In the genomic region with DNA sequence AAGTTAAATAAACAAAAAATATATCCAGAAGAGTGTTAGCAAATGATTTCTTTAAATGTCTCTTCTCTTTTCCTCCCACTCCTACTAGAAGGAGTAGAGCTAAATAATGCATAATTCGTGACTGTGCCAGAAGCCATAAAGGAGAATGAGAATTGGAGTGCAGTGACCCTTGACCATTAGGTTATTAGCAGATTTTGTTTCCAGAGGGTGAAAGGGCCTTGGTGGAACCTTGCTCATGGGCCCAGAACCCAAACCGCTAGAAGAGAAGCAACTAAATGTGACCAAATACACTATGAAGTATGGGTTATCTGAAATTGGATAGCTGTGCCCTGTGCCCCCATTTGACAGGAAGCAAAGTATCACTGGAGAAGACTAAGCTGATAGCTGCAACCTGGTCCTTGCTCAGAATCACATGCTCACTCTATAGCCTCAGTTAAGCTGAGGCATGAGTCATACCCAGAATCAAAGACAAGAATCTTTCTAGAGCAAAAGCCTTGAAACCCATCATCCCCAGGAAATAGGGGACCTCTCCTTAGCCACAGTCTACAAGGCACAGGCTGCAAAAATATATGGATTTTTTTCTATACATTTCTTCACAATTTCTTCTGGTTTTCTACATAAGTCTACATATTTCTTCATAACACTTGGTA, we compare ENCODE assay signal across 11 cellular contexts. TPM values are rescaled to one million over a fixed set of nuclear protein-coding genes. Genes with fewer than 3 reads are reported as not detected.
A peak's percentile ranks its signal among the peaks of the same experiment; 100 is the strongest.
DNase-seq lines count a peak whose midpoint lies in the region; ATAC-seq and TF ChIP-seq lines count a peak whose summit lies in the region.
"Had no signal": no experiment of that assay in that cellular context is flagged by ENCODE, and none has a peak within 500 bp of the region (broad histone marks: within the 10 kb centered on the region; RNA-seq: fewer than 3 reads in every experiment).

No MANE protein-coding gene starts in this region.

- peak overlapping the region; percentile 91 for H3K27ac Mint-ChIP-seq in activated naive CD8-positive, alpha-beta T cell treated with anti-CD3 and anti-CD28 coated beads, Interleukin-2, amount 50 U/mL, for 24 hours
- H3K27ac Mint-ChIP-seq in Calu3 (ENCODE audit: unreplicated experiment) = no peak overlapping the region
- H3K27ac Mint-ChIP-seq: immature natural killer cell had no signal

- no TSS peak for BruUV-seq in Calu3 (replicated peaks; lab: Mats Ljungman, UMichigan)

- H3K4me1 Mint-ChIP-seq in activated naive CD8-positive, alpha-beta T cell treated with anti-CD3 and anti-CD28 coated beads, Interleukin-2, amount 50 U/mL, for 24 hours = peaks cover 84% of the 10 kb centered on the region
- no peaks in the 10 kb centered on the region for H3K4me1 Mint-ChIP-seq in Calu3 (ENCODE audit: low read depth, unreplicated experiment)

- H3K9me3 Mint-ChIP-seq in activated naive CD8-positive, alpha-beta T cell treated with anti-CD3 and anti-CD28 coated beads, Interleukin-2, amount 50 U/mL, for 24 hours = peaks cover 7% of the 10 kb centered on the region
- H3K9me3 Mint-ChIP-seq in Calu3 (ENCODE audit: low read depth, unreplicated experiment) = peaks cover 2% of the 10 kb centered on the region

- ATAC-seq in GM19351 (IDR thresholded peaks at IDR 0.05; ENCODE audit: unreplicated experiment) (peak; percentile 58), HG03108 (IDR thresholded peaks at IDR 0.05; ENCODE audit: unreplicated experiment) (peak; percentile 41)
- peak; percentile 62 for ATAC-seq in activated naive CD8-positive, alpha-beta T cell treated with anti-CD3 and anti-CD28 coated beads, Interleukin-2, amount 50 U/mL, for 24 hours

- intact Hi-C loops in Calu3 (cut with micrococcal nuclease; ENCODE audit: unreplicated experiment) = no loop called here

- H3K36me3 Mint-ChIP-seq in activated naive CD8-positive, alpha-beta T cell treated with anti-CD3 and anti-CD28 coated beads, Interleukin-2, amount 50 U/mL, for 24 hours (ENCODE audit: low read depth) = no peaks in the 10 kb centered on the region
- no peaks in the 10 kb centered on the region for H3K36me3 Mint-ChIP-seq in Calu3 (ENCODE audit: insufficient read depth, unreplicated experiment)

- H3K4me3 Mint-ChIP-seq in activated naive CD8-positive, alpha-beta T cell treated with anti-CD3 and anti-CD28 coated beads, Interleukin-2, amount 50 U/mL, for 24 hours = no peak overlapping the region
- H3K4me3 Mint-ChIP-seq in Calu3 (ENCODE audit: low read depth, unreplicated experiment) = no peak overlapping the region
- H3K4me3 Mint-ChIP-seq: immature natural killer cell had no signal

- CTCF ChIA-PET in Calu3 (lab: Charles Lee) = no interaction called here

- H3K27me3 Mint-ChIP-seq in activated naive CD8-positive, alpha-beta T cell treated with anti-CD3 and anti-CD28 coated beads, Interleukin-2, amount 50 U/mL, for 24 hours = no peaks in the 10 kb centered on the region
- no peaks in the 10 kb centered on the region for H3K27me3 Mint-ChIP-seq in Calu3 (ENCODE audit: unreplicated experiment)

- DNase-seq in DMS 273 treated with DMSO at 0.1 percent for 48 hours (lab: John Stamatoyannopoulos, UW) = peak; percentile 24
- DNase-seq in activated naive CD8-positive, alpha-beta T cell treated with anti-CD3 and anti-CD28 coated beads, Interleukin-2, amount 50 U/mL, for 24 hours = no peak
- DNase-seq in anterior cingulate cortex (lab: John Stamatoyannopoulos, UW) = no peak
- DNase-seq in Calu3 = no peak
- no peak for DNase-seq in stimulated activated CD8-positive, alpha-beta memory T cell treated with anti-CD3 and anti-CD28 coated beads, Interleukin-4, amount 100 ng/mL, for 48 hours
- DNase-seq in midbrain (lab: John Stamatoyannopoulos, UW) = no peak
- DNase-seq: central memory CD4-positive, alpha-beta T cell; immature natural killer cell had no signal

- TF ChIP-seq CTCF in Calu3 (IDR thresholded peaks at IDR 0.05; ENCODE audit: unreplicated experiment) = no peak

RNA-seq across cellular contexts. Expression of a gene that starts 36.3 kb away (rescaled TPM):
- not detected in 2 replicates for total RNA-seq in Calu3 (2022)
- total RNA-seq: HT-29 had no signal

RNA-seq across cellular contexts. Expression of a gene that starts 45.5 kb away (rescaled TPM):
- total RNA-seq in Calu3 (2022) = 0.19 and 0.20 TPM in 2 replicates
- total RNA-seq: HT-29 had no signal
